1 cellular context compared by ENCODE assay signal in the genomic region with DNA sequence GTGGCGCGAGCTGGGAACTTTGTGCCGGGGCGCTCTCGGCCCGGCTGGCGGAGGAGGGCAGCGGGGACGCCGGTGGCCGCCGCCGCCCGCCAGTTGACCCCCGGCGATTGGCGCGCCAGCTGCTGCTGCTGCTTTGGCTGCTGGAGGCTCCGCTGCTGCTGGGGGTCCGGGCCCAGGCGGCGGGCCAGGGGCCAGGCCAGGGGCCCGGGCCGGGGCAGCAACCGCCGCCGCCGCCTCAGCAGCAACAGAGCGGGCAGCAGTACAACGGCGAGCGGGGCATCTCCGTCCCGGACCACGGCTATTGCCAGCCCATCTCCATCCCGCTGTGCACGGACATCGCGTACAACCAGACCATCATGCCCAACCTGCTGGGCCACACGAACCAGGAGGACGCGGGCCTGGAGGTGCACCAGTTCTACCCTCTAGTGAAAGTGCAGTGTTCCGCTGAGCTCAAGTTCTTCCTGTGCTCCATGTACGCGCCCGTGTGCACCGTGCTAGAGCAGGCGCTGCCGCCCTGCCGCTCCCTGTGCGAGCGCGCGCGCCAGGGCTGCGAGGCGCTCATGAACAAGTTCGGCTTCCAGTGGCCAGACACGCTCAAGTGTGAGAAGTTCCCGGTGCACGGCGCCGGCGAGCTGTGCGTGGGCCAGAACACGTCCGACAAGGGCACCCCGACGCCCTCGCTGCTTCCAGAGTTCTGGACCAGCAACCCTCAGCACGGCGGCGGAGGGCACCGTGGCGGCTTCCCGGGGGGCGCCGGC.
TF ChIP-seq lines count a peak whose summit lies in the region.

No MANE protein-coding gene starts in this region.

TF ChIP-seq in SK-N-SH treated with all-trans-retinoic acid at 6 μM for 48 hours, 23 proteins besides CTCF, POLR2A, EP300 and RAD21:
- TF ChIP-seq, protein P1, sequence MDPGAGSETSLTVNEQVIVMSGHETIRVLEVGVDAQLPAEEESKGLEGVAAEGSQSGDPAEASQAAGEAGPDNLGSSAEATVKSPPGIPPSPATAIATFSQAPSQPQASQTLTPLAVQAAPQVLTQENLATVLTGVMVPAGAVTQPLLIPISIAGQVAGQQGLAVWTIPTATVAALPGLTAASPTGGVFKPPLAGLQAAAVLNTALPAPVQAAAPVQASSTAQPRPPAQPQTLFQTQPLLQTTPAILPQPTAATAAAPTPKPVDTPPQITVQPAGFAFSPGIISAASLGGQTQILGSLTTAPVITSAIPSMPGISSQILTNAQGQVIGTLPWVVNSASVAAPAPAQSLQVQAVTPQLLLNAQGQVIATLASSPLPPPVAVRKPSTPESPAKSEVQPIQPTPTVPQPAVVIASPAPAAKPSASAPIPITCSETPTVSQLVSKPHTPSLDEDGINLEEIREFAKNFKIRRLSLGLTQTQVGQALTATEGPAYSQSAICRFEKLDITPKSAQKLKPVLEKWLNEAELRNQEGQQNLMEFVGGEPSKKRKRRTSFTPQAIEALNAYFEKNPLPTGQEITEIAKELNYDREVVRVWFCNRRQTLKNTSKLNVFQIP (CRISPR knock-in tag; IDR thresholded peaks at IDR 0.05; ENCODE audit: borderline replicate concordance, low read depth) = 0 out of 2 replicates have a peak, but pooled peaks have one; percentile 38
- TF ChIP-seq, protein P2, sequence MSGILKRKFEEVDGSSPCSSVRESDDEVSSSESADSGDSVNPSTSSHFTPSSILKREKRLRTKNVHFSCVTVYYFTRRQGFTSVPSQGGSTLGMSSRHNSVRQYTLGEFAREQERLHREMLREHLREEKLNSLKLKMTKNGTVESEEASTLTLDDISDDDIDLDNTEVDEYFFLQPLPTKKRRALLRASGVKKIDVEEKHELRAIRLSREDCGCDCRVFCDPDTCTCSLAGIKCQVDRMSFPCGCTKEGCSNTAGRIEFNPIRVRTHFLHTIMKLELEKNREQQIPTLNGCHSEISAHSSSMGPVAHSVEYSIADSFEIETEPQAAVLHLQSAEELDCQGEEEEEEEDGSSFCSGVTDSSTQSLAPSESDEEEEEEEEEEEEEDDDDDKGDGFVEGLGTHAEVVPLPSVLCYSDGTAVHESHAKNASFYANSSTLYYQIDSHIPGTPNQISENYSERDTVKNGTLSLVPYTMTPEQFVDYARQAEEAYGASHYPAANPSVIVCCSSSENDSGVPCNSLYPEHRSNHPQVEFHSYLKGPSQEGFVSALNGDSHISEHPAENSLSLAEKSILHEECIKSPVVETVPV (CRISPR knock-in tag; IDR thresholded peaks at IDR 0.05) = no peak
- no peak for TF ChIP-seq TCF4 (CRISPR knock-in tag; IDR thresholded peaks at IDR 0.05; ENCODE audit: borderline replicate concordance)
